ENCODE assay signal across 31 cellular contexts in genomic region chr9:135582966-135583685, GRCh38. TPM values are rescaled to one million over a fixed set of nuclear protein-coding genes. Genes with fewer than 3 reads are reported as not detected.
A peak's percentile ranks its signal among the peaks of the same experiment; 100 is the strongest.
DNase-seq lines count a peak whose midpoint lies in the region; ATAC-seq, FAIRE-seq and TF ChIP-seq lines count a peak whose summit lies in the region.
"Had no signal": no experiment of that assay in that cellular context is flagged by ENCODE, and none has a peak within 500 bp of the region (broad histone marks: within the 10 kb centered on the region; RNA-seq: fewer than 3 reads in every experiment).

No MANE protein-coding gene starts in this region.

- TF ChIP-seq POLR2A in H54 (IDR thresholded peaks at IDR 0.05; ENCODE audit: low read depth, low read length) = peak; percentile 10; the same call in 1 of the 2 replicates

- no peak overlapping the region for H3K27ac ChIP-seq in SK-N-SH (ENCODE audit: low read depth in 2 of 2, low read length in 1 of 2)
- H3K27ac ChIP-seq in coronary artery = no peak overlapping the region
- H3K27ac ChIP-seq: 22Rv1, upper lobe of left lung had no signal

- no peaks in the 10 kb centered on the region for H3K9me3 Mint-ChIP-seq in stimulated activated memory B cell treated with anti-CD40 and anti-IgM and Interleukin-4, amounts not matched to agents 10 μg/mL and 1 μg/mL and 100 μg/mL, for 72 hours
- H3K9me3 Mint-ChIP-seq: immature natural killer cell, memory B cell had no signal

- H3K36me3 ChIP-seq in SK-N-SH (replicated peaks in 1 of 2; ENCODE audit: control insufficient read depth in 1 of 2, insufficient read depth in 2 of 2, low read length in 1 of 2) = no peaks in the 10 kb centered on the region
- H3K36me3 ChIP-seq: upper lobe of left lung had no signal

- TF ChIP-seq CTCF in SK-N-SH (IDR thresholded peaks at IDR 0.05) (no peak), coronary artery (IDR thresholded peaks at IDR 0.05) (no peak)

- POLR2A ChIA-PET in SK-N-SH (lab: Yijun Ruan, JAX) = no interaction called here

- no peaks in the 10 kb centered on the region for H4K20me1 ChIP-seq in SK-N-SH (ENCODE audit: insufficient read depth)

- H3K4me1 Mint-ChIP-seq in stimulated activated memory B cell treated with anti-CD40 and anti-IgM and Interleukin-4, amounts not matched to agents 10 μg/mL and 1 μg/mL and 100 μg/mL, for 72 hours = no peaks in the 10 kb centered on the region
- H3K4me1 Mint-ChIP-seq: immature natural killer cell, memory B cell had no signal

- no peak for TF ChIP-seq EP300 in SK-N-SH (IDR thresholded peaks at IDR 0.05; ENCODE audit: borderline replicate concordance in 1 of 2, low read depth in 1 of 2, low read length in 1 of 2)

- H3K4me1 ChIP-seq in SK-N-SH (ENCODE audit: control insufficient read depth in 1 of 2, insufficient read depth in 2 of 2, low read depth in 1 of 2, low read length in 1 of 2) = no peaks in the 10 kb centered on the region; a peak in 1 of 4 replicates

- no peaks in the 10 kb centered on the region for H3K79me2 ChIP-seq in SK-N-SH (ENCODE audit: insufficient read depth)

- H2AFZ ChIP-seq in SK-N-SH (ENCODE audit: low read depth) = no peak overlapping the region

- CTCF ChIA-PET in SK-N-SH (lab: Yijun Ruan, JAX) = interaction anchor here (0.9 to 1.0 kb wide), 2 partner anchors 20 to 78 kb away, joined by 3 to 5 read pairs; no protein-coding TSS in a partner anchor

- WGBS in SK-N-SH (ENCODE audit: low lambda C conversion rate) = 42% methylated on average over 10 of the region's 18 CpGs

- no peak for ATAC-seq in SK-N-SH treated with all-trans-retinoic acid at 6 μM for 48 hours
- peak; percentile 6 for ATAC-seq in stimulated activated memory B cell treated with anti-CD40 and anti-IgM and Interleukin-4, amounts not matched to agents 10 μg/mL and 1 μg/mL and 100 μg/mL, for 72 hours
- ATAC-seq: activated CD4-positive, CD25-positive, alpha-beta regulatory T cell treated with anti-CD3 and anti-CD28 coated beads, Interleukin-2, amount 50 U/mL, for 24 hours; PC-3; Right ventricle myocardium inferior; sciatic nerve had no signal

- H3K4me3 ChIP-seq in SK-N-SH (ENCODE audit: low read depth in 2 of 2, low read length in 1 of 2) (no peak overlapping the region), coronary artery (no peak overlapping the region)
- H3K4me3 ChIP-seq: upper lobe of left lung had no signal

- no peak overlapping the region for H3K4me3 Mint-ChIP-seq in stimulated activated memory B cell treated with anti-CD40 and anti-IgM and Interleukin-4, amounts not matched to agents 10 μg/mL and 1 μg/mL and 100 μg/mL, for 72 hours
- H3K4me3 Mint-ChIP-seq: immature natural killer cell, memory B cell had no signal

- no peak for TF ChIP-seq RAD21 in SK-N-SH (IDR thresholded peaks at IDR 0.05; ENCODE audit: low read length)

- peaks cover 38% of the 10 kb centered on the region for H3K27me3 Mint-ChIP-seq in stimulated activated memory B cell treated with anti-CD40 and anti-IgM and Interleukin-4, amounts not matched to agents 10 μg/mL and 1 μg/mL and 100 μg/mL, for 72 hours

- H3K4me2 ChIP-seq in SK-N-SH = no peak overlapping the region

- no peak overlapping the region for H3K9ac ChIP-seq in SK-N-SH

- H3K9me2 ChIP-seq in SK-N-SH = no peaks in the 10 kb centered on the region

- FAIRE-seq in H54 (lab: Jason Lieb, UNC) = peak; percentile 73

- no peaks in the 10 kb centered on the region for H3K36me3 Mint-ChIP-seq in stimulated activated memory B cell treated with anti-CD40 and anti-IgM and Interleukin-4, amounts not matched to agents 10 μg/mL and 1 μg/mL and 100 μg/mL, for 72 hours
- H3K36me3 Mint-ChIP-seq: immature natural killer cell, memory B cell had no signal

- no peak overlapping the region for H3K27ac Mint-ChIP-seq in stimulated activated memory B cell treated with anti-CD40 and anti-IgM and Interleukin-4, amounts not matched to agents 10 μg/mL and 1 μg/mL and 100 μg/mL, for 72 hours
- H3K27ac Mint-ChIP-seq: immature natural killer cell, memory B cell, progenitor cell of endocrine pancreas had no signal

- H3K9me3 ChIP-seq in SK-N-SH = no peaks in the 10 kb centered on the region
- H3K9me3 ChIP-seq: upper lobe of left lung had no signal

- no peaks in the 10 kb centered on the region for H3F3A ChIP-seq in SK-N-SH (replicated peaks; ENCODE audit: insufficient read depth)

- DNase-seq in SK-N-SH (peak; percentile 65), H54 (ENCODE audit: insufficient read length, low spot score) (peak; percentile 99), coronary artery (ENCODE audit: low spot score) (peak; percentile 57), HK-2 (ENCODE audit: unreplicated experiment) (no peak), KG1 (lab: John Stamatoyannopoulos, UW) (no peak)
- no peak for DNase-seq in stimulated activated CD4-positive, alpha-beta T cell treated with anti-CD3 and anti-CD28 coated beads, Interleukin-12 subunit alpha, Interleukin-12 subunit beta, amount 100 ng/mL, for 4 hours
- DNase-seq: activated CD4-positive, alpha-beta T cell treated with anti-CD3 and anti-CD28 coated beads, Interleukin-2, amount 50 U/mL, for 4 hours; activated CD8-positive, alpha-beta memory T cell treated with anti-CD3 and anti-CD28 coated beads, Interleukin-2, amount 50 U/mL, for 4 hours; activated naive CD4-positive, alpha-beta T cell treated with Interleukin-2 at 50 U/mL for 16 hours; caudate nucleus; cortex of kidney; DND-41; HCEC 1CT; immature natural killer cell; NCI-H1048; NCI-H187 treated with DMSO at 0.1 percent for 48 hours; NCI-H524 treated with DMSO at 0.1 percent for 48 hours; PC-3; stimulated activated CD4-positive, alpha-beta T cell treated with anti-CD3 and anti-CD28 coated beads, Interleukin-4, amount 100 ng/mL, for 24 hours; substantia nigra; T-helper 2 cell; upper lobe of left lung had no signal

- no peaks in the 10 kb centered on the region for H3K27me3 ChIP-seq in SK-N-SH (ENCODE audit: insufficient read depth)
- H3K27me3 ChIP-seq: upper lobe of left lung had no signal

TF ChIP-seq in SK-N-SH, 30 proteins besides CTCF, POLR2A, EP300 and RAD21 (continues in another document):
- TF ChIP-seq NRF1 (IDR thresholded peaks at IDR 0.05; ENCODE audit: low read depth, low read length) (no peak), USF1 (IDR thresholded peaks at IDR 0.05; ENCODE audit: borderline replicate concordance, low read depth) (no peak), GABPA (IDR thresholded peaks at IDR 0.05; ENCODE audit: low read depth) (no peak), ELF1 (IDR thresholded peaks at IDR 0.05) (no peak), PBX3 (IDR thresholded peaks at IDR 0.05) (no peak), RXRA (IDR thresholded peaks at IDR 0.05; ENCODE audit: borderline replicate concordance, low read depth) (no peak), JUND (IDR thresholded peaks at IDR 0.05) (no peak), RFX5 (IDR thresholded peaks at IDR 0.05; ENCODE audit: low read length) (no peak), FOXM1 (IDR thresholded peaks at IDR 0.05; ENCODE audit: low read depth) (no peak)

TF ChIP-seq in SK-N-SH treated with all-trans-retinoic acid at 6 μM for 48 hours, 23 proteins besides CTCF, POLR2A, EP300 and RAD21:
- TF ChIP-seq POU6F1 (CRISPR knock-in tag; IDR thresholded peaks at IDR 0.05; ENCODE audit: borderline replicate concordance, low read depth) = no peak
- no peak for TF ChIP-seq TSHZ2 (CRISPR knock-in tag; IDR thresholded peaks at IDR 0.05)
- no peak for TF ChIP-seq ZNF565 (CRISPR knock-in tag; conservative IDR thresholded peaks at IDR 0.05; ENCODE audit: low read depth)
- no peak for TF ChIP-seq ZNF8 (CRISPR knock-in tag; IDR thresholded peaks at IDR 0.05)

RNA-seq across cellular contexts. Expression of gene PAEP, which starts 21.6 kb away (rescaled TPM):
- 0.08 TPM in 1 of 2 replicates, not detected in the other for polyA plus RNA-seq in SK-N-SH (2012; rRNA removed)
- polyA plus RNA-seq in SK-N-SH (2012; cell fraction: cytosol; rRNA removed) = not detected in 2 replicates
- polyA plus RNA-seq in SK-N-SH (2012; cell fraction: nucleus; rRNA removed) = 0.06 TPM in 1 of 2 replicates, not detected in the other
- polyA plus RNA-seq: esophagus, immature natural killer cell had no signal

RNA-seq across cellular contexts. Expression of gene OBP2A, which starts 37.2 kb away (rescaled TPM):
- not detected in 2 replicates for polyA plus RNA-seq in SK-N-SH (2012; rRNA removed)
- not detected in 2 replicates for polyA plus RNA-seq in SK-N-SH (2012; cell fraction: cytosol; rRNA removed)
- not detected in 2 replicates for polyA plus RNA-seq in SK-N-SH (2012; cell fraction: nucleus; rRNA removed)
- polyA plus RNA-seq: esophagus, immature natural killer cell had no signal

RNA-seq across cellular contexts. Expression of gene GLT6D1, which starts 56.2 kb away (rescaled TPM):
- polyA plus RNA-seq in SK-N-SH (2012; rRNA removed) = not detected in 2 replicates
- not detected in 2 replicates for polyA plus RNA-seq in SK-N-SH (2012; cell fraction: cytosol; rRNA removed)
- not detected in 2 replicates for polyA plus RNA-seq in SK-N-SH (2012; cell fraction: nucleus; rRNA removed)
- polyA plus RNA-seq: esophagus, immature natural killer cell had no signal

Comparison
In these comparisons a context has a peak if more than half of its experiments do, and no peak if none do; other contexts are left out.
1. DNase-seq: peak in SK-N-SH (single experiment), H54 (single experiment) and coronary artery (single experiment); none in stimulated activated CD4-positive, alpha-beta T cell treated with anti-CD3 and anti-CD28 coated beads, Interleukin-12 subunit alpha, Interleukin-12 subunit beta, amount 100 ng/mL, for 4 hours (single experiment), HK-2 (single experiment) and KG1 (single experiment).